Comparison of ENCODE assay signal across 8 cellular contexts in genomic region chr6:41531591-41532582, GRCh38. TPM values are rescaled to one million over a fixed set of nuclear protein-coding genes. Genes with fewer than 3 reads are reported as not detected.
DNase-seq lines count a peak whose midpoint lies in the region; ATAC-seq and TF ChIP-seq lines count a peak whose summit lies in the region.

No MANE protein-coding gene starts in this region.

- peak overlapping the region; percentile 25 for H3K4me2 ChIP-seq in fibroblast of lung (ENCODE audit: extremely low read depth, insufficient read depth, low read length)

- TF ChIP-seq CTCF in GM12875 (IDR thresholded peaks at IDR 0.05; ENCODE audit: borderline replicate concordance, insufficient read depth, low read depth, low read length) (0 out of 2 replicates have a peak, but pooled peaks have one; percentile 2), fibroblast of lung (conservative IDR thresholded peaks at IDR 0.05 in 1 of 2, IDR thresholded peaks at IDR 0.05 in 1 of 2; ENCODE audit: low read depth in 1 of 2, low read length in 2 of 2) (no peak)

- no peaks in the 10 kb centered on the region for H4K20me1 ChIP-seq in fibroblast of lung (ENCODE audit: control insufficient read depth, extremely low read depth, insufficient read depth, low read length)

- H3K27me3 ChIP-seq in MG63 = no peaks in the 10 kb centered on the region
- peaks cover 34% of the 10 kb centered on the region for H3K27me3 ChIP-seq in fibroblast of lung (ENCODE audit: control insufficient read depth, insufficient read depth, low read length)

- H3K4me3 ChIP-seq in GM12875 (ENCODE audit: low read depth, low read length) (peak overlapping the region; percentile 33), MG63 (no peak overlapping the region), fibroblast of lung (replicated peaks in 1 of 4; ENCODE audit: control extremely low read depth in 1 of 4, insufficient read depth in 1 of 4, low read depth in 3 of 4, low read length in 4 of 4) (no peak overlapping the region)

- H3K27ac ChIP-seq in fibroblast of lung (ENCODE audit: insufficient read depth, low read length) = no peak overlapping the region

- no peaks in the 10 kb centered on the region for H3K79me2 ChIP-seq in fibroblast of lung (ENCODE audit: control insufficient read depth, insufficient read depth, low read length)

- DNase-seq in MG63 (peak; percentile 24), fibroblast of lung (ENCODE audit: low read depth in 2 of 2) (peak; percentile 8 to 49), RPMI8226 (no peak), Right ventricle myocardium superior (no peak)
- peak; percentile 72 to 80 for DNase-seq in activated CD4-positive, alpha-beta T cell treated with anti-CD3 and anti-CD28 coated beads, Interleukin-2, amount 50 U/mL, for 48 hours
- DNase-seq in stimulated activated CD4-positive, alpha-beta T cell treated with anti-CD3 and anti-CD28 coated beads, TNF-alpha, amount 100 ng/mL, for 24 hours (ENCODE audit: low read depth in 3 of 3) = peak; percentile 42 to 72 (median 71)

- H3K9me3 ChIP-seq in MG63 = no peaks in the 10 kb centered on the region
- H3K9me3 ChIP-seq in fibroblast of lung (ENCODE audit: control insufficient read depth, insufficient read depth, low read depth, low read length) = no peaks in the 10 kb centered on the region

- no peaks in the 10 kb centered on the region for H3K4me1 ChIP-seq in fibroblast of lung (ENCODE audit: control insufficient read depth, extremely low read depth, insufficient read depth, low read length)

- ATAC-seq in GM21723 (IDR thresholded peaks at IDR 0.05; ENCODE audit: unreplicated experiment) (peak; percentile 88), Right ventricle myocardium superior (ENCODE audit: poor library complexity) (no peak)

- H2AFZ ChIP-seq in fibroblast of lung (ENCODE audit: low read length) = no peak overlapping the region

- intact Hi-C loops in Right ventricle myocardium superior (cut with DNase I) = no loop called here

- H3K36me3 ChIP-seq in MG63 = no peaks in the 10 kb centered on the region
- no peaks in the 10 kb centered on the region for H3K36me3 ChIP-seq in fibroblast of lung (ENCODE audit: control insufficient read depth, insufficient read depth, low read length)

- H3K9ac ChIP-seq in fibroblast of lung (ENCODE audit: insufficient read depth, low read length) = no peak overlapping the region

RNA-seq across cellular contexts. Expression of gene FOXP4, which starts 14.3 kb away (rescaled TPM):
- total RNA-seq in MG63 (2014; rRNA removed; shearing (Covaris generic); ENCODE audit: low replicate concordance) = 0.53 TPM in 1 of 2 replicates, not detected in the other
- 1.3 and 1.8 TPM in 2 replicates for total RNA-seq in fibroblast of lung
- polyA plus RNA-seq in fibroblast of lung = 0.81 and 1.9 TPM in 2 replicates
- polyA plus RNA-seq in fibroblast of lung (2012) = 5.7 and 10.0 TPM in 2 replicates
- 2.9 and 8.0 TPM in 2 replicates for polyA minus RNA-seq in fibroblast of lung (ENCODE audit: low replicate concordance)
- 14.4 TPM for total RNA-seq in Right ventricle myocardium superior

Comparison
In these comparisons a context has a peak if more than half of its experiments do, and no peak if none do; other contexts are left out.
1. DNase-seq: peak in MG63 (single experiment), activated CD4-positive, alpha-beta T cell treated with anti-CD3 and anti-CD28 coated beads, Interleukin-2, amount 50 U/mL, for 48 hours (2 of 2), fibroblast of lung (2 of 2) and stimulated activated CD4-positive, alpha-beta T cell treated with anti-CD3 and anti-CD28 coated beads, TNF-alpha, amount 100 ng/mL, for 24 hours (3 of 3); none in RPMI8226 (single experiment) and Right ventricle myocardium superior (single experiment).